17 cellular contexts compared by ENCODE assay signal in genomic region chr16:35146031-35146710, GRCh38.
DNase-seq lines count a peak whose midpoint lies in the region; ATAC-seq and TF ChIP-seq lines count a peak whose summit lies in the region.
"Had no signal": no experiment of that assay in that cellular context is flagged by ENCODE, and none has a peak within 500 bp of the region (broad histone marks: within the 10 kb centered on the region; RNA-seq: fewer than 3 reads in every experiment).

No MANE protein-coding gene starts in this region.

- H3K4me1 Mint-ChIP-seq in chondrocyte (ENCODE audit: low read depth) (no peaks in the 10 kb centered on the region), nephron progenitor cell (no peaks in the 10 kb centered on the region)
- H3K4me1 Mint-ChIP-seq in stimulated activated memory B cell treated with anti-CD40 and anti-IgM and Interleukin-4, amounts not matched to agents 10 μg/mL and 1 μg/mL and 100 μg/mL, for 72 hours: no peaks in the 10 kb centered on the region
- H3K4me1 Mint-ChIP-seq: CD14-positive monocyte had no signal

- intact Hi-C loops in lower lobe of right lung (cut with DNase I): no loop called here
- intact Hi-C loops in ovary (cut with DNase I): no loop called here

- no peak for TF ChIP-seq CTCF in chondrocyte (IDR thresholded peaks at IDR 0.05)
- no peak for TF ChIP-seq CTCF in lower lobe of right lung (IDR thresholded peaks at IDR 0.05)
- no peak for TF ChIP-seq CTCF in nephron progenitor cell (IDR thresholded peaks at IDR 0.05)
- TF ChIP-seq CTCF in ovary (IDR thresholded peaks at IDR 0.05): no peak

- H3K36me3 Mint-ChIP-seq in chondrocyte (ENCODE audit: low read depth) (no peaks in the 10 kb centered on the region), nephron progenitor cell (ENCODE audit: low read depth) (peaks cover under 1% of the 10 kb centered on the region)
- H3K36me3 Mint-ChIP-seq in stimulated activated memory B cell treated with anti-CD40 and anti-IgM and Interleukin-4, amounts not matched to agents 10 μg/mL and 1 μg/mL and 100 μg/mL, for 72 hours: no peaks in the 10 kb centered on the region
- H3K36me3 Mint-ChIP-seq: CD14-positive monocyte had no signal

- H3K27ac ChIP-seq in lower lobe of right lung (no peak overlapping the region), ovary (no peak overlapping the region)
- H3K27ac ChIP-seq: BLaER1 had no signal

- TF ChIP-seq EP300 in ovary (IDR thresholded peaks at IDR 0.05): no peak

- H3K27me3 ChIP-seq in lower lobe of right lung (ENCODE audit: low read depth) (no peaks in the 10 kb centered on the region), ovary (no peaks in the 10 kb centered on the region)
- H3K27me3 ChIP-seq: BLaER1 had no signal

- H3K4me3 ChIP-seq in lower lobe of right lung: no peak overlapping the region
- no peak overlapping the region for H3K4me3 ChIP-seq in ovary
- H3K4me3 ChIP-seq: BLaER1, GM12878 had no signal

- no peak for TF ChIP-seq POLR2A in ovary (IDR thresholded peaks at IDR 0.05)

- H3K4me1 ChIP-seq in lower lobe of right lung: no peaks in the 10 kb centered on the region
- H3K4me1 ChIP-seq in ovary (ENCODE audit: insufficient read depth): no peaks in the 10 kb centered on the region
- H3K4me1 ChIP-seq: BLaER1 had no signal

- H3K27ac Mint-ChIP-seq in chondrocyte (ENCODE audit: unreplicated experiment): no peak overlapping the region
- H3K27ac Mint-ChIP-seq in nephron progenitor cell: no peak overlapping the region
- no peak overlapping the region for H3K27ac Mint-ChIP-seq in stimulated activated memory B cell treated with anti-CD40 and anti-IgM and Interleukin-4, amounts not matched to agents 10 μg/mL and 1 μg/mL and 100 μg/mL, for 72 hours
- H3K27ac Mint-ChIP-seq: CD14-positive monocyte; CD4-positive, alpha-beta memory T cell had no signal

- DNase-seq in Daoy (ENCODE audit: low read depth) (peak; percentile 60), NCI-H2227 treated with DMSO at 0.1 percent for 48 hours (lab: John Stamatoyannopoulos, UW) (peak; percentile 9), chondrocyte (ENCODE audit: low spot score) (peak; percentile 80), lower lobe of right lung (peak; percentile 24), nephron progenitor cell (no peak), ovary (no peak)
- no peak for DNase-seq in stimulated activated CD4-positive, alpha-beta T cell treated with anti-CD3 and anti-CD28 coated beads, Interleukin-1b, Interleukin-23, amount 100 ng/mL, for 48 hours
- DNase-seq: 8988T; Calu3; CD4-positive, alpha-beta memory T cell; DMS79 treated with DMSO at 0.1 percent for 48 hours; EL; HCEC 1CT had no signal

- H3K9me3 Mint-ChIP-seq in chondrocyte (ENCODE audit: low read depth) (peaks cover 48% of the 10 kb centered on the region), nephron progenitor cell (peaks cover 92% of the 10 kb centered on the region)
- H3K9me3 Mint-ChIP-seq in stimulated activated memory B cell treated with anti-CD40 and anti-IgM and Interleukin-4, amounts not matched to agents 10 μg/mL and 1 μg/mL and 100 μg/mL, for 72 hours: peaks cover 6% of the 10 kb centered on the region

- H3K4me3 Mint-ChIP-seq in chondrocyte (ENCODE audit: unreplicated experiment) (no peak overlapping the region), nephron progenitor cell (no peak overlapping the region)
- no peak overlapping the region for H3K4me3 Mint-ChIP-seq in stimulated activated memory B cell treated with anti-CD40 and anti-IgM and Interleukin-4, amounts not matched to agents 10 μg/mL and 1 μg/mL and 100 μg/mL, for 72 hours
- H3K4me3 Mint-ChIP-seq: CD4-positive, alpha-beta memory T cell had no signal

- no peaks in the 10 kb centered on the region for H3K36me3 ChIP-seq in lower lobe of right lung
- no peaks in the 10 kb centered on the region for H3K36me3 ChIP-seq in ovary
- H3K36me3 ChIP-seq: BLaER1 had no signal

- 82 to 89% (median 88%) methylated on average over 23 of the region's 23 CpGs for WGBS in ovary, 3 donors

- no peaks in the 10 kb centered on the region for H3K27me3 Mint-ChIP-seq in chondrocyte (ENCODE audit: low read depth)
- H3K27me3 Mint-ChIP-seq in nephron progenitor cell (ENCODE audit: low read depth, poor library complexity): no peaks in the 10 kb centered on the region
- no peaks in the 10 kb centered on the region for H3K27me3 Mint-ChIP-seq in stimulated activated memory B cell treated with anti-CD40 and anti-IgM and Interleukin-4, amounts not matched to agents 10 μg/mL and 1 μg/mL and 100 μg/mL, for 72 hours
- H3K27me3 Mint-ChIP-seq: CD4-positive, alpha-beta memory T cell had no signal

- peaks cover 7% of the 10 kb centered on the region for H3K9me3 ChIP-seq in lower lobe of right lung
- H3K9me3 ChIP-seq in ovary: no peaks in the 10 kb centered on the region

- ATAC-seq in lower lobe of right lung: no peak
- ATAC-seq in stimulated activated memory B cell treated with anti-CD40 and anti-IgM and Interleukin-4, amounts not matched to agents 10 μg/mL and 1 μg/mL and 100 μg/mL, for 72 hours: no peak
- ATAC-seq: GM12878 had no signal

Comparison
In these comparisons a context has a peak if more than half of its experiments do, and no peak if none do; other contexts are left out.
1. DNase-seq: peak in Daoy (single experiment), NCI-H2227 treated with DMSO at 0.1 percent for 48 hours (single experiment), chondrocyte (single experiment) and lower lobe of right lung (single experiment); none in nephron progenitor cell (single experiment), stimulated activated CD4-positive, alpha-beta T cell treated with anti-CD3 and anti-CD28 coated beads, Interleukin-1b, Interleukin-23, amount 100 ng/mL, for 48 hours (single experiment) and ovary (0 of 5).